9 cellular contexts compared by ENCODE assay signal in genomic region chr5:170293273-170293672, GRCh38. TPM values are rescaled to one million over a fixed set of nuclear protein-coding genes. Genes with fewer than 3 reads are reported as not detected.
A peak's percentile ranks its signal among the peaks of the same experiment; 100 is the strongest.
DNase-seq lines count a peak whose midpoint lies in the region; ATAC-seq and TF ChIP-seq lines count a peak whose summit lies in the region.
"Had no signal": no experiment of that assay in that cellular context is flagged by ENCODE, and none has a peak within 500 bp of the region (broad histone marks: within the 10 kb centered on the region; RNA-seq: fewer than 3 reads in every experiment).

No MANE protein-coding gene starts in this region.

- H3K36me3 ChIP-seq in ascending aorta = no peaks in the 10 kb centered on the region

- H3K27me3 ChIP-seq in ascending aorta = no peaks in the 10 kb centered on the region

- intact Hi-C loops in ascending aorta (cut with DNase I) = no loop called here

- TF ChIP-seq CTCF in ascending aorta (IDR thresholded peaks at IDR 0.05) = no peak

- peak overlapping the region; percentile 94 for H3K27ac Mint-ChIP-seq in activated naive CD8-positive, alpha-beta T cell treated with anti-CD3 and anti-CD28 coated beads, Interleukin-2, amount 50 U/mL, for 24 hours

- H3K27ac ChIP-seq in ascending aorta = no peak overlapping the region

- no peaks in the 10 kb centered on the region for H3K9me3 Mint-ChIP-seq in activated naive CD8-positive, alpha-beta T cell treated with anti-CD3 and anti-CD28 coated beads, Interleukin-2, amount 50 U/mL, for 24 hours

- no peaks in the 10 kb centered on the region for H3K4me1 ChIP-seq in ascending aorta

- no peaks in the 10 kb centered on the region for H3K27me3 Mint-ChIP-seq in activated naive CD8-positive, alpha-beta T cell treated with anti-CD3 and anti-CD28 coated beads, Interleukin-2, amount 50 U/mL, for 24 hours

- H3K4me1 Mint-ChIP-seq in activated naive CD8-positive, alpha-beta T cell treated with anti-CD3 and anti-CD28 coated beads, Interleukin-2, amount 50 U/mL, for 24 hours = peaks cover 82% of the 10 kb centered on the region

- no peak overlapping the region for H3K4me3 ChIP-seq in ascending aorta

- DNase-seq in activated naive CD8-positive, alpha-beta T cell treated with anti-CD3 and anti-CD28 coated beads, Interleukin-2, amount 50 U/mL, for 24 hours = peak; percentile 76
- DNase-seq in stimulated activated CD8-positive, alpha-beta memory T cell treated with anti-CD3 and anti-CD28 coated beads, Interleukin-7, amount 100 ng/mL, for 48 hours (ENCODE audit: extremely low read depth in 1 of 2, low read depth in 1 of 2) = peak; percentile 67 to 68
- DNase-seq in ascending aorta (ENCODE audit: low spot score in 2 of 2) = no peak
- no peak for DNase-seq in NCI-H146 treated with DMSO at 0.1 percent for 48 hours (lab: John Stamatoyannopoulos, UW; ENCODE audit: unreplicated experiment)
- DNase-seq in AG08396 (ENCODE audit: low spot score) = no peak

- ATAC-seq in GM18498 (IDR thresholded peaks at IDR 0.05; ENCODE audit: unreplicated experiment) = peak; percentile 87
- ATAC-seq in GM21515 (IDR thresholded peaks at IDR 0.05; ENCODE audit: unreplicated experiment) = peak; percentile 74
- peak; percentile 58 for ATAC-seq in HG03575 (IDR thresholded peaks at IDR 0.05; ENCODE audit: extremely low read depth, insufficient number of reproducible peaks, low FRiP score, unreplicated experiment)
- peak; percentile 45 for ATAC-seq in activated naive CD8-positive, alpha-beta T cell treated with anti-CD3 and anti-CD28 coated beads, Interleukin-2, amount 50 U/mL, for 24 hours

- H3K9me3 ChIP-seq in ascending aorta = no peaks in the 10 kb centered on the region

- peaks cover 80% of the 10 kb centered on the region for H3K36me3 Mint-ChIP-seq in activated naive CD8-positive, alpha-beta T cell treated with anti-CD3 and anti-CD28 coated beads, Interleukin-2, amount 50 U/mL, for 24 hours (ENCODE audit: low read depth)

- H3K4me3 Mint-ChIP-seq in activated naive CD8-positive, alpha-beta T cell treated with anti-CD3 and anti-CD28 coated beads, Interleukin-2, amount 50 U/mL, for 24 hours = peak overlapping the region; percentile 99

RNA-seq across cellular contexts. Expression of gene LCP2, which starts 4.3 kb away (rescaled TPM):
- 9.3 TPM for total RNA-seq in ascending aorta
- total RNA-seq: bronchial epithelial cell had no signal

Comparison
In these comparisons a context has a peak if more than half of its experiments do, and no peak if none do; other contexts are left out.
1. DNase-seq: peak in activated naive CD8-positive, alpha-beta T cell treated with anti-CD3 and anti-CD28 coated beads, Interleukin-2, amount 50 U/mL, for 24 hours (single experiment) and stimulated activated CD8-positive, alpha-beta memory T cell treated with anti-CD3 and anti-CD28 coated beads, Interleukin-7, amount 100 ng/mL, for 48 hours (2 of 2); none in ascending aorta (0 of 2), NCI-H146 treated with DMSO at 0.1 percent for 48 hours (single experiment) and AG08396 (single experiment).
2. Peak in every context shown above with its lines, with median percentiles within 50 percentile points of each other: ATAC-seq.